ENCODE assay signal across 18 cellular contexts in the genomic region with DNA sequence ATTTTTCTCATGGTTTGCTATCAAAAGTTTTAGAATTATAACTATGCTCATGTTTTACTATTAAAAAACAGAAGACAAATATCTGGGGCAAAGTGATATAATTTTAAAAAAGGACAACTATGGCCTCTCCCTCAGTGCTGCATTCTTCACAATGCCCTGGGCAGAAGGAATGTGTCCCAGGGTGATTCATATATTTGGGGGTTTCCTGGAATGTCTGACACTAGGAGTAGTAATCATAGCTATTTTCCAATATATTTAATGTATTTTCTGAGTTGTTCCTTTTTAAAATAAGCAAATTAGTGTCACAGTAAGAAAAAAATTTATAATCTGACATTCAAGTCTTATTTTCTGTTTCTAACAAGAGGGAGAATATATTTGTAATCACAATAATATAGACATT.
DNase-seq lines count a peak whose midpoint lies in the region; ATAC-seq and TF ChIP-seq lines count a peak whose summit lies in the region.
"Had no signal": no experiment of that assay in that cellular context is flagged by ENCODE, and none has a peak within 500 bp of the region (broad histone marks: within the 10 kb centered on the region; RNA-seq: fewer than 3 reads in every experiment).

No MANE protein-coding gene starts in this region.

- H3K9me3 Mint-ChIP-seq in Calu3 (ENCODE audit: low read depth, unreplicated experiment), result no peaks in the 10 kb centered on the region
- H3K9me3 Mint-ChIP-seq: activated naive CD8-positive, alpha-beta T cell treated with anti-CD3 and anti-CD28 coated beads, Interleukin-2, amount 10 ng/mL, durations not matched to agents 7 days and 5 days; dendritic cell treated with granulocyte-macrophage colony-stimulating factor and Interleukin-4, amounts not matched to agents 40 ng/mL and 50 ng/mL, for 4 days; T-cell had no signal

- intact Hi-C loops in Calu3 (cut with micrococcal nuclease; ENCODE audit: unreplicated experiment), result no loop called here
- intact Hi-C loops in lower lobe of right lung (cut with DNase I), result no loop called here

- H3K9me3 ChIP-seq in mesodermal cell (ENCODE audit: control insufficient read depth, low read length) (no peaks in the 10 kb centered on the region), lower lobe of right lung (no peaks in the 10 kb centered on the region)
- H3K9me3 ChIP-seq: tibial artery had no signal

- no TSS peak for BruUV-seq in Calu3 (replicated peaks; lab: Mats Ljungman, UMichigan)

- TF ChIP-seq CTCF in Calu3 (IDR thresholded peaks at IDR 0.05; ENCODE audit: unreplicated experiment) (no peak), choroid plexus epithelial cell (conservative IDR thresholded peaks at IDR 0.05; ENCODE audit: low read depth, low read length) (no peak), lower lobe of right lung (IDR thresholded peaks at IDR 0.05) (no peak)

- no peaks in the 10 kb centered on the region for H3K27me3 ChIP-seq in lower lobe of right lung (ENCODE audit: low read depth)
- H3K27me3 ChIP-seq: tibial artery had no signal

- no peak overlapping the region for H3K27ac Mint-ChIP-seq in Calu3 (ENCODE audit: unreplicated experiment)
- H3K27ac Mint-ChIP-seq: activated CD4-positive, alpha-beta T cell treated with anti-CD3 and anti-CD28 coated beads for 36 hours; activated naive CD8-positive, alpha-beta T cell treated with anti-CD3 and anti-CD28 coated beads, Interleukin-2, amount 10 ng/mL, durations not matched to agents 7 days and 5 days; B cell; dendritic cell treated with granulocyte-macrophage colony-stimulating factor and Interleukin-4, amounts not matched to agents 40 ng/mL and 50 ng/mL, for 4 days; T-cell had no signal

- no peaks in the 10 kb centered on the region for H3K27me3 Mint-ChIP-seq in Calu3 (ENCODE audit: unreplicated experiment)
- H3K27me3 Mint-ChIP-seq: activated CD4-positive, alpha-beta T cell treated with anti-CD3 and anti-CD28 coated beads for 36 hours; activated naive CD8-positive, alpha-beta T cell treated with anti-CD3 and anti-CD28 coated beads, Interleukin-2, amount 10 ng/mL, durations not matched to agents 7 days and 5 days; B cell; dendritic cell treated with granulocyte-macrophage colony-stimulating factor and Interleukin-4, amounts not matched to agents 40 ng/mL and 50 ng/mL, for 4 days had no signal

- DNase-seq in Calu3 (peak; percentile 11), RKO (ENCODE audit: low spot score) (peak; percentile 2), choroid plexus epithelial cell (ENCODE audit: low read depth) (peak; percentile 64), D341Med (ENCODE audit: low spot score) (no peak), lower lobe of right lung (no peak), activated gamma-delta T cell (lab: John Stamatoyannopoulos, UW) (no peak), NCI-H146 (lab: John Stamatoyannopoulos, UW) (no peak)
- DNase-seq: activated CD4-positive, alpha-beta T cell treated with anti-CD3 and anti-CD28 coated beads for 36 hours; activated naive CD8-positive, alpha-beta T cell treated with anti-CD3 and anti-CD28 coated beads, Interleukin-2, amount 10 ng/mL, durations not matched to agents 7 days and 5 days; DND-41; NCI-H1105; NCI-H446; T-cell; tibial artery had no signal

- H3K36me3 ChIP-seq in mesodermal cell (ENCODE audit: control insufficient read depth, insufficient read depth, low read length), result peaks cover 4% of the 10 kb centered on the region
- H3K36me3 ChIP-seq in lower lobe of right lung, result no peaks in the 10 kb centered on the region
- H3K36me3 ChIP-seq: tibial artery had no signal

- H3K4me3 Mint-ChIP-seq in Calu3 (ENCODE audit: low read depth, unreplicated experiment), result no peak overlapping the region
- H3K4me3 Mint-ChIP-seq: activated CD4-positive, alpha-beta T cell treated with anti-CD3 and anti-CD28 coated beads for 36 hours; activated naive CD8-positive, alpha-beta T cell treated with anti-CD3 and anti-CD28 coated beads, Interleukin-2, amount 10 ng/mL, durations not matched to agents 7 days and 5 days; B cell; dendritic cell treated with granulocyte-macrophage colony-stimulating factor and Interleukin-4, amounts not matched to agents 40 ng/mL and 50 ng/mL, for 4 days; T-cell had no signal

- CTCF ChIA-PET in Calu3 (lab: Charles Lee), result no interaction called here

- no peak for ATAC-seq in lower lobe of right lung
- ATAC-seq: activated CD4-positive, alpha-beta T cell treated with anti-CD3 and anti-CD28 coated beads for 36 hours; T-cell had no signal

- no peaks in the 10 kb centered on the region for H3K4me1 Mint-ChIP-seq in Calu3 (ENCODE audit: low read depth, unreplicated experiment)
- H3K4me1 Mint-ChIP-seq: activated CD4-positive, alpha-beta T cell treated with anti-CD3 and anti-CD28 coated beads for 36 hours; activated naive CD8-positive, alpha-beta T cell treated with anti-CD3 and anti-CD28 coated beads, Interleukin-2, amount 10 ng/mL, durations not matched to agents 7 days and 5 days; B cell; T-cell had no signal

- H3K4me1 ChIP-seq in mesodermal cell (ENCODE audit: control insufficient read depth, insufficient read depth, low read length, poor library complexity, severe bottlenecking), result peaks cover 7% of the 10 kb centered on the region
- H3K4me1 ChIP-seq in lower lobe of right lung, result no peaks in the 10 kb centered on the region
- H3K4me1 ChIP-seq: parathyroid adenoma had no signal

- no peaks in the 10 kb centered on the region for H3K36me3 Mint-ChIP-seq in Calu3 (ENCODE audit: insufficient read depth, unreplicated experiment)
- H3K36me3 Mint-ChIP-seq: activated naive CD8-positive, alpha-beta T cell treated with anti-CD3 and anti-CD28 coated beads, Interleukin-2, amount 10 ng/mL, durations not matched to agents 7 days and 5 days; T-cell had no signal

- no peak overlapping the region for H3K4me3 ChIP-seq in choroid plexus epithelial cell (ENCODE audit: low read depth, low read length)
- no peak overlapping the region for H3K4me3 ChIP-seq in mesodermal cell (ENCODE audit: extremely low read depth, insufficient read depth, low read length, poor library complexity, severe bottlenecking)
- H3K4me3 ChIP-seq in lower lobe of right lung, result no peak overlapping the region
- H3K4me3 ChIP-seq: tibial artery had no signal

- peak overlapping the region; percentile 1 for H3K27ac ChIP-seq in mesodermal cell (ENCODE audit: low read depth, low read length, severe bottlenecking)
- no peak overlapping the region for H3K27ac ChIP-seq in lower lobe of right lung
- H3K27ac ChIP-seq: parathyroid adenoma, tibial artery had no signal

Comparison
In these comparisons a context has a peak if more than half of its experiments do, and no peak if none do; other contexts are left out.
1. DNase-seq: peak in Calu3 (single experiment), RKO (single experiment) and choroid plexus epithelial cell (single experiment); none in D341Med (single experiment), lower lobe of right lung (single experiment), activated gamma-delta T cell (single experiment) and NCI-H146 (single experiment).